ENCODE assay signal across 8 cellular contexts in genomic region chr15:58457466-58457965, GRCh38. TPM values are rescaled to one million over a fixed set of nuclear protein-coding genes. Genes with fewer than 3 reads are reported as not detected.
DNase-seq lines count a peak whose midpoint lies in the region; ATAC-seq and TF ChIP-seq lines count a peak whose summit lies in the region.

No MANE protein-coding gene starts in this region.

- no peaks in the 10 kb centered on the region for H3K27me3 Mint-ChIP-seq in activated CD8-positive, alpha-beta T cell treated with anti-CD3 and anti-CD28 coated beads for 36 hours

- peaks cover 78% of the 10 kb centered on the region for H3K4me1 Mint-ChIP-seq in activated CD8-positive, alpha-beta T cell treated with anti-CD3 and anti-CD28 coated beads for 36 hours (ENCODE audit: low read depth)

- H3K9me3 ChIP-seq in right cardiac atrium (ENCODE audit: control insufficient read depth, low read length) = no peaks in the 10 kb centered on the region

- no peak for DNase-seq in right cardiac atrium
- DNase-seq in left ventricle myocardium superior = no peak
- peak; percentile 79 for DNase-seq in activated CD8-positive, alpha-beta T cell treated with anti-CD3 and anti-CD28 coated beads for 36 hours
- peak; percentile 57 for DNase-seq in skeletal muscle cell (ENCODE audit: low read depth)
- DNase-seq in middle frontal gyrus (ENCODE audit: extremely low spot score, low spot score) = no peak
- no peak for DNase-seq in NCI-H82 (lab: John Stamatoyannopoulos, UW)
- no peak for DNase-seq in NCI-H187 (lab: John Stamatoyannopoulos, UW)

- intact Hi-C loops in right cardiac atrium (cut with DNase I) = no loop called here
- intact Hi-C loops in left ventricle myocardium superior (cut with micrococcal nuclease) = no loop called here
- intact Hi-C loops in activated CD8-positive, alpha-beta T cell treated with anti-CD3 and anti-CD28 coated beads for 36 hours (cut with micrococcal nuclease) = loop anchor here (1.0 kb wide), 1 partner anchor 94 kb away; no protein-coding TSS in a partner anchor

- peak overlapping the region; percentile 84 for H3K27ac Mint-ChIP-seq in activated CD8-positive, alpha-beta T cell treated with anti-CD3 and anti-CD28 coated beads for 36 hours

- no peaks in the 10 kb centered on the region for H3K9me3 Mint-ChIP-seq in activated CD8-positive, alpha-beta T cell treated with anti-CD3 and anti-CD28 coated beads for 36 hours

- no peaks in the 10 kb centered on the region for H3K27me3 ChIP-seq in right cardiac atrium (ENCODE audit: control insufficient read depth, insufficient read depth)

- H3K36me3 Mint-ChIP-seq in activated CD8-positive, alpha-beta T cell treated with anti-CD3 and anti-CD28 coated beads for 36 hours (ENCODE audit: low read depth) = peaks cover 8% of the 10 kb centered on the region

- no peak for TF ChIP-seq CTCF in activated CD8-positive, alpha-beta T cell treated with anti-CD3 and anti-CD28 coated beads for 36 hours (IDR thresholded peaks at IDR 0.05)

- CTCF ChIA-PET in activated CD8-positive, alpha-beta T cell treated with anti-CD3 and anti-CD28 coated beads for 36 hours (lab: Charles Lee) = interaction anchor here (0.9 to 1.6 kb wide), 3 partner anchors 11 to 188 kb away, joined by 3 to 5 read pairs (median 3); no protein-coding TSS in a partner anchor

- WGBS in right cardiac atrium = 68% methylated on average over 7 of the region's 7 CpGs

- no peak overlapping the region for H3K4me3 ChIP-seq in right cardiac atrium (ENCODE audit: low read length)
- no peak overlapping the region for H3K4me3 ChIP-seq in skeletal muscle cell (ENCODE audit: low read depth, low read length)

- POLR2A ChIA-PET in activated CD8-positive, alpha-beta T cell treated with anti-CD3 and anti-CD28 coated beads for 36 hours (lab: Charles Lee) = interaction anchor here (1.1 to 3.7 kb wide), 5 partner anchors 10 to 76 kb away, joined by 3 to 16 read pairs (median 8); no protein-coding TSS in a partner anchor

- H3K4me1 ChIP-seq in right cardiac atrium (ENCODE audit: control insufficient read depth, insufficient read depth, low read length) = peaks cover 2% of the 10 kb centered on the region

- peak overlapping the region; percentile 72 for H3K27ac ChIP-seq in right cardiac atrium (ENCODE audit: low read length)

- no peak overlapping the region for H3K4me3 Mint-ChIP-seq in activated CD8-positive, alpha-beta T cell treated with anti-CD3 and anti-CD28 coated beads for 36 hours

- ATAC-seq in right cardiac atrium (no peak), left ventricle myocardium superior (no peak), HG03342 (IDR thresholded peaks at IDR 0.05; ENCODE audit: unreplicated experiment) (peak; percentile 69)
- ATAC-seq in activated CD8-positive, alpha-beta T cell treated with anti-CD3 and anti-CD28 coated beads for 36 hours = peak; percentile 72

RNA-seq across cellular contexts. Expression of gene LIPC, which starts 25.7 kb away (rescaled TPM):
- total RNA-seq in right cardiac atrium (1 to 10 TPM in 1 of 4 donors, under 1 TPM in 3; 0.77 to 1.1 (median 0.91) TPM), left ventricle myocardium superior (0.32 TPM)
- polyA plus RNA-seq in right cardiac atrium = 0.61 TPM
- total RNA-seq in activated CD8-positive, alpha-beta T cell treated with anti-CD3 and anti-CD28 coated beads for 36 hours = 1 to 10 TPM; 1.0 to 1.2 TPM

Comparison
In these comparisons a context has a peak if more than half of its experiments do, and no peak if none do; other contexts are left out.
1. ATAC-seq: peak in HG03342 (single experiment) and activated CD8-positive, alpha-beta T cell treated with anti-CD3 and anti-CD28 coated beads for 36 hours (single experiment); none in right cardiac atrium (0 of 2) and left ventricle myocardium superior (single experiment).
2. DNase-seq: peak in activated CD8-positive, alpha-beta T cell treated with anti-CD3 and anti-CD28 coated beads for 36 hours (single experiment) and skeletal muscle cell (single experiment); none in right cardiac atrium (0 of 3), left ventricle myocardium superior (single experiment), middle frontal gyrus (single experiment), NCI-H82 (single experiment) and NCI-H187 (0 of 2).